Comparison of ENCODE assay signal across 22 cellular contexts in genomic region chr9:100372648-100373047, GRCh38.
"Had no signal": no experiment of that assay in that cellular context is flagged by ENCODE, and none has a peak within 500 bp of the region (broad histone marks: within the 10 kb centered on the region; RNA-seq: fewer than 3 reads in every experiment).

No MANE protein-coding gene starts in this region.

- H3K27me3 Mint-ChIP-seq: memory B cell had no signal

- ATAC-seq: esophagus mucosa; gastrocnemius medialis; heart right ventricle; left cardiac atrium; left lung; left ventricle myocardium superior; lower lobe of right lung; naive thymus-derived CD4-positive, alpha-beta T cell had no signal

- H3K27ac ChIP-seq: colonic mucosa, dorsolateral prefrontal cortex, esophagus squamous epithelium, gastrocnemius medialis, heart right ventricle, left lung, lower lobe of right lung had no signal

- H3K9me3 ChIP-seq: colonic mucosa, esophagus squamous epithelium, gastrocnemius medialis, lower lobe of right lung had no signal

- H3K4me3 ChIP-seq: colonic mucosa, dorsolateral prefrontal cortex, esophagus squamous epithelium, gastrocnemius medialis, heart right ventricle, left lung, lower lobe of right lung had no signal

- DNase-seq: colonic mucosa; dermis blood vessel endothelial cell; dorsolateral prefrontal cortex; effector CD4-positive, alpha-beta T cell; effector memory CD4-positive, alpha-beta T cell; erythroblast; esophagus squamous epithelium; foreskin melanocyte; gastrocnemius medialis; glutamatergic neuron; head of caudate nucleus; heart right ventricle; hippocampal formation; left cardiac atrium; left lung; left ventricle myocardium superior; lower lobe of right lung; mesendoderm; midbrain; naive thymus-derived CD4-positive, alpha-beta T cell had no signal

- H3K27ac Mint-ChIP-seq: memory B cell; naive thymus-derived CD4-positive, alpha-beta T cell had no signal

- H3K4me3 Mint-ChIP-seq: memory B cell; naive thymus-derived CD4-positive, alpha-beta T cell had no signal

- H3K27me3 ChIP-seq: colonic mucosa, dorsolateral prefrontal cortex, esophagus squamous epithelium, gastrocnemius medialis, heart right ventricle, left lung had no signal

- H3K4me1 Mint-ChIP-seq: memory B cell; naive thymus-derived CD4-positive, alpha-beta T cell had no signal

- H3K36me3 ChIP-seq: colonic mucosa, esophagus squamous epithelium, gastrocnemius medialis, heart right ventricle, left lung, lower lobe of right lung had no signal

- H3K4me1 ChIP-seq: colonic mucosa, esophagus squamous epithelium, gastrocnemius medialis, heart right ventricle, left lung, lower lobe of right lung had no signal
